In the genomic region with DNA sequence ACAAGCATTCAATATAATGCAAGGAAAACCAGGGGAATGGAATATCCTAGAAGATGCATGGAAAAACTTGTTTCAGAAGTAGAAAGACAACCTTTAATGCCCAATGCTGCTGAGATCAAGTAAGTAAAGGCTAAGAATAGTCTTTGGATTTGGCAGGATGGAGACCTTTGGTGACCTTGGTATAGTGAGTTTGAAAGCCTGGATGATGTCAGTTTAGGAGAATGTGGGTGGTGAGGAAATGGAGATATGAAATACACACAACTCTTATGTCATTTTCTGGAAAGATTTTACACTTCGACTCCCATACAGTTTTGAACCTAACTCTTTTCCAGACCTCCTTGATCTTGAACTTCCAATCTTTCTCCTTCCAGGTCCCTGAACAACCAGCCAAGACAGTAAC, we compare ENCODE assay signal across 17 cellular contexts.
"Had no signal": no experiment of that assay in that cellular context is flagged by ENCODE, and none has a peak within 500 bp of the region (broad histone marks: within the 10 kb centered on the region; RNA-seq: fewer than 3 reads in every experiment).

No MANE protein-coding gene starts in this region.

- H3K4me1 ChIP-seq: esophagus muscularis mucosa, gastrocnemius medialis, tibial artery had no signal

- H3K27me3 ChIP-seq: esophagus muscularis mucosa, gastrocnemius medialis, heart right ventricle, tibial artery had no signal

- H3K36me3 ChIP-seq: esophagus muscularis mucosa, gastrocnemius medialis, heart right ventricle, tibial artery had no signal

- ATAC-seq: activated CD4-positive, alpha-beta T cell treated with anti-CD3 and anti-CD28 coated beads for 36 hours; activated T-helper 17 cell treated with anti-CD3 and anti-CD28 coated beads, Interleukin-2, amount 50 U/mL, for 72 hours; gastrocnemius medialis; left lobe of liver; stimulated activated naive CD8-positive, alpha-beta T cell treated with anti-CD3 and anti-CD28 coated beads, Interleukin-15, Interleukin-2, amounts not matched to agents 100 U/mL and 50 U/mL, for 24 hours; WTC11 had no signal

- H3K9me3 ChIP-seq: esophagus muscularis mucosa, gastrocnemius medialis, heart right ventricle, tibial artery had no signal

- DNase-seq: activated CD4-positive, alpha-beta memory T cell treated with anti-CD3 and anti-CD28 coated beads for 36 hours; activated CD4-positive, alpha-beta T cell treated with anti-CD3 and anti-CD28 coated beads for 36 hours; activated naive CD4-positive, alpha-beta T cell; activated naive CD8-positive, alpha-beta T cell treated with anti-CD3 and anti-CD28 coated beads for 36 hours; anterior cingulate cortex; effector CD8-positive, alpha-beta T cell; gastrocnemius medialis; heart right ventricle; posterior cingulate gyrus; stimulated activated naive CD8-positive, alpha-beta T cell treated with anti-CD3 and anti-CD28 coated beads, Interleukin-15, Interleukin-2, amounts not matched to agents 100 U/mL and 50 U/mL, for 24 hours; substantia nigra; tibial artery had no signal

- H3K4me3 ChIP-seq: esophagus muscularis mucosa, gastrocnemius medialis, heart right ventricle, SK-N-MC, tibial artery had no signal

- H3K27ac ChIP-seq: esophagus muscularis mucosa, gastrocnemius medialis, heart right ventricle, tibial artery had no signal
